In genomic region chr2:131093843-131094654, GRCh38 we compare ENCODE assay signal across 8 cellular contexts. TPM values are rescaled to one million over a fixed set of nuclear protein-coding genes. Genes with fewer than 3 reads are reported as not detected.
DNase-seq lines count a peak whose midpoint lies in the region; ATAC-seq and TF ChIP-seq lines count a peak whose summit lies in the region.
"Not testable (repeated sequence)": the region's sequence is repeated elsewhere in the genome, so short reads cannot be mapped to it uniquely, and the experiment has no call there.

No MANE protein-coding gene starts in this region.

- CTCF ChIA-PET in activated B cell treated with CpG ODN at 0.5 μM for 24 hours (lab: Charles Lee), result interaction anchor here (1.1 to 1.9 kb wide), 2 partner anchors 10 to 11 kb away, joined by 3 to 5 read pairs; partner anchors contain the start of gene PLEKHB2

- intact Hi-C loops in activated B cell treated with CpG ODN at 0.5 μM for 24 hours (cut with micrococcal nuclease) (loop anchor here (1.0 to 5.0 kb wide), 6 partner anchors 11 to 1215 kb away; partner anchors contain the start of genes IMP4, MZT2A and PLEKHB2), Right ventricle myocardium inferior (cut with DNase I) (loop anchor here (1.0 kb wide), 1 partner anchor 11 kb away; the partner anchor contains the start of gene PLEKHB2)

- not testable (repeated sequence) for H3K36me3 ChIP-seq in muscle layer of colon (ENCODE audit: insufficient read depth, low read length)

- not testable (repeated sequence) for H3K4me1 ChIP-seq in muscle layer of colon (ENCODE audit: insufficient read depth, low read length)

- H3K27ac Mint-ChIP-seq in activated B cell treated with CpG ODN at 0.5 μM for 24 hours, result peak overlapping the region; percentile 98
- H3K27ac Mint-ChIP-seq in brain, result peak overlapping the region; percentile 90 to 99 (median 97)

- H3K4me3 Mint-ChIP-seq in activated B cell treated with CpG ODN at 0.5 μM for 24 hours (peak overlapping the region; percentile 97), brain (peak overlapping the region; percentile 86 to 99 (median 97))

- ATAC-seq in GM21390 (IDR thresholded peaks at IDR 0.05; ENCODE audit: unreplicated experiment), result peak; percentile 2
- not testable (repeated sequence) for ATAC-seq in activated B cell treated with CpG ODN at 0.5 μM for 24 hours (ENCODE audit: low read depth)
- ATAC-seq in Right ventricle myocardium inferior, result peak; percentile 4

- H3K9me3 ChIP-seq in muscle layer of colon (ENCODE audit: low read length), result not testable (repeated sequence)

- DNase-seq in AG10803 (ENCODE audit: low read depth); Jurkat, Clone E6-1 (ENCODE audit: low read depth, low spot score); Right ventricle myocardium inferior (ENCODE audit: missing footprints): not testable (repeated sequence)
- DNase-seq in activated B cell treated with CpG ODN at 0.5 μM for 24 hours, result peak; percentile 16
- DNase-seq in stimulated activated CD4-positive, alpha-beta T cell treated with anti-CD3 and anti-CD28 coated beads, Interleukin-4, amount 100 ng/mL, for 24 hours, result peak; percentile 27

- peak overlapping the region; percentile 69 for H3K4me3 ChIP-seq in AG10803 (ENCODE audit: low read length)
- H3K4me3 ChIP-seq in Jurkat, Clone E6-1 (ENCODE audit: low read length), result peak overlapping the region; percentile 75
- H3K4me3 ChIP-seq in muscle layer of colon (ENCODE audit: low read depth in 1 of 2, low read length in 2 of 2), result peak overlapping the region; percentile 79 to 92

- not testable (repeated sequence) for H3K27me3 ChIP-seq in muscle layer of colon (ENCODE audit: control insufficient read depth in 1 of 2, insufficient read depth in 2 of 2, low read length in 2 of 2)

- peaks cover 20% of the 10 kb centered on the region for H3K4me1 Mint-ChIP-seq in activated B cell treated with CpG ODN at 0.5 μM for 24 hours
- H3K4me1 Mint-ChIP-seq in brain, result peaks cover 33% of the 10 kb centered on the region

- peak overlapping the region; percentile 71 for H3K9ac ChIP-seq in muscle layer of colon (ENCODE audit: low read length)

- H3K36me3 Mint-ChIP-seq in activated B cell treated with CpG ODN at 0.5 μM for 24 hours (ENCODE audit: low read depth) (peaks cover 12% of the 10 kb centered on the region), brain (peaks cover 34% of the 10 kb centered on the region)

- POLR2A ChIA-PET in activated B cell treated with CpG ODN at 0.5 μM for 24 hours (lab: Charles Lee), result interaction anchor here (1.2 to 3.5 kb wide), 6 partner anchors 10 to 912 kb away, joined by 3 to 82 read pairs (median 6); partner anchors contain the start of genes MZT2A, PLEKHB2 and SMPD4

- peak overlapping the region; percentile 96 for H3K27ac ChIP-seq in muscle layer of colon (ENCODE audit: low read depth, low read length)

- not testable (repeated sequence) for H3K9me3 Mint-ChIP-seq in activated B cell treated with CpG ODN at 0.5 μM for 24 hours, brain

- not testable (repeated sequence) for H3K27me3 Mint-ChIP-seq in activated B cell treated with CpG ODN at 0.5 μM for 24 hours
- peaks cover 13% of the 10 kb centered on the region for H3K27me3 Mint-ChIP-seq in brain

- not testable (repeated sequence) for TF ChIP-seq CTCF in AG10803 (conservative IDR thresholded peaks at IDR 0.05; ENCODE audit: low read length); activated B cell treated with CpG ODN at 0.5 μM for 24 hours (IDR thresholded peaks at IDR 0.05); brain (conservative IDR thresholded peaks at IDR 0.05)

RNA-seq across cellular contexts. Expression of gene FAM168B, which starts 0.8 kb away (rescaled TPM):
- 52.8 TPM for polyA plus RNA-seq in Jurkat, Clone E6-1 (2012; ENCODE audit: insufficient read depth, insufficient read length)
- total RNA-seq in activated B cell treated with CpG ODN at 0.5 μM for 24 hours, result 59.9 and 62.5 TPM in 2 replicates
- polyA plus RNA-seq in brain (ENCODE audit: insufficient read depth, low read depth, low replicate concordance), result 80.9 TPM
- total RNA-seq in Right ventricle myocardium inferior, result 85.6 TPM

RNA-seq across cellular contexts. Expression of gene PLEKHB2, which starts 11.1 kb away (rescaled TPM):
- 65.9 TPM for polyA plus RNA-seq in Jurkat, Clone E6-1 (2012; ENCODE audit: insufficient read depth, insufficient read length)
- total RNA-seq in activated B cell treated with CpG ODN at 0.5 μM for 24 hours (32.3 and 33.6 TPM in 2 replicates), Right ventricle myocardium inferior (30.8 TPM)
- 61.9 TPM for polyA plus RNA-seq in brain (ENCODE audit: insufficient read depth, low read depth, low replicate concordance)
